Comparison of ENCODE assay signal across 10 cellular contexts in genomic region chr6:118963003-118963402, GRCh38. TPM values are rescaled to one million over a fixed set of nuclear protein-coding genes. Genes with fewer than 3 reads are reported as not detected.
DNase-seq lines count a peak whose midpoint lies in the region; ATAC-seq, FAIRE-seq and TF ChIP-seq lines count a peak whose summit lies in the region.
"Had no signal": no experiment of that assay in that cellular context is flagged by ENCODE, and none has a peak within 500 bp of the region (broad histone marks: within the 10 kb centered on the region; RNA-seq: fewer than 3 reads in every experiment).

No MANE protein-coding gene starts in this region.

- TF ChIP-seq CTCF in D721Med (IDR thresholded peaks at IDR 0.05; ENCODE audit: insufficient read depth, missing control alignments) (peak; percentile 21), adrenal gland (IDR thresholded peaks at IDR 0.05) (peak in 5 of 6 experiments; percentile 8 to 38 (median 28)), liver (IDR thresholded peaks at IDR 0.05; ENCODE audit: low read depth, low read length, missing input control) (no peak), tibial artery (IDR thresholded peaks at IDR 0.05) (peak in 1 of 2 experiments; percentile 19)

- H3K36me3 ChIP-seq in adrenal gland (replicated peaks in 1 of 2) = no peaks in the 10 kb centered on the region
- no peaks in the 10 kb centered on the region for H3K36me3 ChIP-seq in liver (ENCODE audit: control insufficient read depth in 4 of 4, insufficient read depth in 3 of 4, low read depth in 1 of 4, low read length in 3 of 4)
- peaks cover 0 to 6% (median 0%) of the 10 kb centered on the region in 3 donors for H3K36me3 ChIP-seq in tibial artery

- no peak overlapping the region for H3K27ac ChIP-seq in adrenal gland
- H3K27ac ChIP-seq in liver (ENCODE audit: low read depth in 1 of 2, low read length in 2 of 2) = no peak overlapping the region
- no peak overlapping the region for H3K27ac ChIP-seq in tibial artery

- intact Hi-C loops in adrenal gland (cut with DNase I) = no loop called here
- intact Hi-C loops in tibial artery (cut with DNase I; ENCODE audit: low total_unique reads) = no loop called here

- DNase-seq in D721Med (ENCODE audit: insufficient read length, low spot score) = no peak
- peak; percentile 10 for DNase-seq in LHCN-M2 (ENCODE audit: low read depth)
- no peak for DNase-seq in adrenal gland
- no peak for DNase-seq in tibial artery
- DNase-seq: midbrain, NCI-H2081 treated with DMSO at 0.1 percent for 48 hours had no signal

- ATAC-seq in GM19351 (IDR thresholded peaks at IDR 0.05; ENCODE audit: unreplicated experiment) (no peak), HG03139 (IDR thresholded peaks at IDR 0.05; ENCODE audit: unreplicated experiment) (no peak)
- ATAC-seq: esophagus mucosa had no signal

- H3K9me3 ChIP-seq in adrenal gland (replicated peaks in 1 of 3) (no peaks in the 10 kb centered on the region), liver (ENCODE audit: control insufficient read depth in 4 of 4, low read length in 3 of 4) (no peaks in the 10 kb centered on the region), tibial artery (no peaks in the 10 kb centered on the region)

- H3K9ac ChIP-seq in liver (ENCODE audit: low read depth in 1 of 2, low read length in 2 of 2) = no peak overlapping the region

- TF ChIP-seq POLR2A in adrenal gland (IDR thresholded peaks at IDR 0.05) = no peak

- no peak overlapping the region for H3K4me3 ChIP-seq in adrenal gland
- no peak overlapping the region for H3K4me3 ChIP-seq in liver (ENCODE audit: low read depth in 1 of 3, low read length in 3 of 3)
- H3K4me3 ChIP-seq in tibial artery = no peak overlapping the region

- FAIRE-seq in D721Med (lab: Jason Lieb, UNC) = no peak

- H3K27me3 ChIP-seq in adrenal gland = no peaks in the 10 kb centered on the region
- H3K27me3 ChIP-seq in liver (ENCODE audit: control insufficient read depth in 4 of 4, insufficient read depth in 4 of 4, low read length in 3 of 4) = no peaks in the 10 kb centered on the region
- H3K27me3 ChIP-seq in tibial artery = no peaks in the 10 kb centered on the region

- peak; percentile 49 to 55 for TF ChIP-seq RAD21 in liver (IDR thresholded peaks at IDR 0.05)

- H3K4me1 ChIP-seq in adrenal gland (replicated peaks in 1 of 2) = no peaks in the 10 kb centered on the region
- H3K4me1 ChIP-seq in liver (ENCODE audit: control insufficient read depth in 4 of 4, insufficient read depth in 4 of 4, low read length in 3 of 4) = no peaks in the 10 kb centered on the region
- H3K4me1 ChIP-seq in tibial artery = no peaks in the 10 kb centered on the region

TF ChIP-seq in liver, 16 proteins besides CTCF, POLR2A, EP300 and RAD21:
- TF ChIP-seq FOXA1 (IDR thresholded peaks at IDR 0.05) (no peak), SP1 (IDR thresholded peaks at IDR 0.05) (no peak), EGR1 (IDR thresholded peaks at IDR 0.05; ENCODE audit: low read depth in 2 of 2) (no peak), YY1 (IDR thresholded peaks at IDR 0.05) (no peak), TAF1 (conservative IDR thresholded peaks at IDR 0.05) (no peak), FOXA2 (IDR thresholded peaks at IDR 0.05) (no peak), HNF4A (conservative IDR thresholded peaks at IDR 0.05) (no peak), GABPA (IDR thresholded peaks at IDR 0.05 in 1 of 2, conservative IDR thresholded peaks at IDR 0.05 in 1 of 2) (no peak), ATF3 (IDR thresholded peaks at IDR 0.05) (no peak), REST (IDR thresholded peaks at IDR 0.05) (no peak), JUND (IDR thresholded peaks at IDR 0.05) (no peak), RXRA (IDR thresholded peaks at IDR 0.05) (no peak)

RNA-seq across cellular contexts. Expression of gene MCM9, which starts 28.0 kb away (rescaled TPM):
- 8.6 and 12.1 TPM in 2 replicates for total RNA-seq in LHCN-M2 (2014; rRNA removed)
- polyA plus RNA-seq in LHCN-M2 (2012) = 4.9 TPM
- 10 to 100 TPM; 12.5 to 20.5 (median 15.4) TPM for total RNA-seq in adrenal gland
- 1 to 10 TPM; 3.1 to 9.2 (median 4.7) TPM for polyA plus RNA-seq in adrenal gland
- total RNA-seq in liver = 10 to 100 TPM; 10.9 to 17.4 TPM
- polyA plus RNA-seq in liver = 1 to 10 TPM; 3.6 to 6.5 TPM
